8 cellular contexts compared by ENCODE assay signal in genomic region chr10:34522542-34522941, GRCh38.
DNase-seq lines count a peak whose midpoint lies in the region; ATAC-seq, FAIRE-seq and TF ChIP-seq lines count a peak whose summit lies in the region.

No MANE protein-coding gene starts in this region.

- peak; percentile 35 to 51 for TF ChIP-seq CTCF in endothelial cell of umbilical vein (IDR thresholded peaks at IDR 0.05; ENCODE audit: extremely low read depth in 1 of 2, insufficient read depth in 1 of 2, low read depth in 1 of 2, low read length in 2 of 2)
- peak; percentile 24 to 35 (median 27) for TF ChIP-seq CTCF in transverse colon (IDR thresholded peaks at IDR 0.05)
- no peak for TF ChIP-seq CTCF in suprapubic skin (IDR thresholded peaks at IDR 0.05)

- TF ChIP-seq EP300 in transverse colon (IDR thresholded peaks at IDR 0.05; ENCODE audit: low read depth) (no peak), suprapubic skin (IDR thresholded peaks at IDR 0.05) (no peak)

- H3K4me1 ChIP-seq in endothelial cell of umbilical vein (ENCODE audit: control insufficient read depth, extremely low read depth, insufficient read depth, low read length) (peaks cover 22% of the 10 kb centered on the region), transverse colon (peaks cover 0 to 7% (median 1%) of the 10 kb centered on the region in 4 donors), suprapubic skin (peaks cover 24% of the 10 kb centered on the region)

- 30 to 34% methylated on average over 6 of the region's 6 CpGs for WGBS in transverse colon (ENCODE audit: low coverage in 1 of 2), 2 donors
- 78% methylated on average over 6 of the region's 6 CpGs for WGBS in suprapubic skin

- POLR2A ChIA-PET in endothelial cell of umbilical vein (lab: Charles Lee), result no interaction called here

- H3K79me2 ChIP-seq in endothelial cell of umbilical vein (ENCODE audit: control insufficient read depth, insufficient read depth, low read length), result no peaks in the 10 kb centered on the region

- no peaks in the 10 kb centered on the region for H4K20me1 ChIP-seq in endothelial cell of umbilical vein (replicated peaks; ENCODE audit: control insufficient read depth, extremely low read depth, insufficient read depth, low read length)

- no peak for TF ChIP-seq POLR2A in endothelial cell of umbilical vein (IDR thresholded peaks at IDR 0.05; ENCODE audit: low read depth, low read length)
- TF ChIP-seq POLR2A in transverse colon (IDR thresholded peaks at IDR 0.05), result no peak
- TF ChIP-seq POLR2A in suprapubic skin (IDR thresholded peaks at IDR 0.05), result no peak

- no TSS peak for BruUV-seq in endothelial cell of umbilical vein (replicated peaks; lab: Mats Ljungman, UMichigan)

- peak; percentile 37 for DNase-seq in Ammon's horn (ENCODE audit: low spot score)
- DNase-seq in MV-4-11 (lab: John Stamatoyannopoulos, UW), result peak; percentile 34
- DNase-seq in endothelial cell of umbilical vein (ENCODE audit: low read depth, low spot score), result peak; percentile 53
- no peak for DNase-seq in transverse colon
- no peak for DNase-seq in activated T-cell treated with anti-CD3 and anti-CD28 coated beads for 4 hours
- DNase-seq in activated naive CD4-positive, alpha-beta T cell (lab: John Stamatoyannopoulos, UW), result no peak
- no peak for DNase-seq in suprapubic skin (ENCODE audit: low spot score in 2 of 2)

- no peak overlapping the region for H3K4me2 ChIP-seq in endothelial cell of umbilical vein (ENCODE audit: insufficient read depth, low read length)

- FAIRE-seq in endothelial cell of umbilical vein (lab: Jason Lieb, UNC), result peak; percentile 62

- ATAC-seq in GM18907 (IDR thresholded peaks at IDR 0.05; ENCODE audit: unreplicated experiment), result peak; percentile 44

- H3K4me3 ChIP-seq in endothelial cell of umbilical vein (replicated peaks in 1 of 3; ENCODE audit: insufficient read depth in 1 of 3, low read depth in 1 of 3, low read length in 3 of 3), result no peak overlapping the region
- H3K4me3 ChIP-seq in transverse colon, result no peak overlapping the region
- H3K4me3 ChIP-seq in suprapubic skin, result no peak overlapping the region

- dilution Hi-C loops in endothelial cell of umbilical vein (cut with MboI; ENCODE audit: extremely low pct_ligation_motif_present, low sequenced_read_pairs), result no loop called here

- intact Hi-C loops in endothelial cell of umbilical vein (cut with micrococcal nuclease), result loop anchor here (1.0 to 10.0 kb wide), 3 partner anchors 116 to 1328 kb away; no protein-coding TSS in a partner anchor
- intact Hi-C loops in transverse colon (cut with DNase I; ENCODE audit: low total_unique reads), result no loop called here

- in situ Hi-C loops in transverse colon (cut with MboI; ENCODE audit: low pct_ligation_motif_present in 1 of 4, low pct_unique_long_range_greater_than_20kb in 1 of 4, low sequenced_read_pairs in 3 of 4), result no loop called here

- H2AFZ ChIP-seq in endothelial cell of umbilical vein (ENCODE audit: low read depth, low read length), result no peak overlapping the region

- CTCF ChIA-PET in endothelial cell of umbilical vein (lab: Charles Lee), result interaction anchor here (0.7 to 7.8 kb wide), 7 partner anchors 24 to 1191 kb away, joined by 3 to 109 read pairs (median 4); no protein-coding TSS in a partner anchor

- H3K27me3 ChIP-seq in endothelial cell of umbilical vein (ENCODE audit: control insufficient read depth in 2 of 2, insufficient read depth in 2 of 2, low read length in 2 of 2), result no peaks in the 10 kb centered on the region
- H3K27me3 ChIP-seq in transverse colon, result no peaks in the 10 kb centered on the region
- no peaks in the 10 kb centered on the region for H3K27me3 ChIP-seq in suprapubic skin

- H3K9ac ChIP-seq in endothelial cell of umbilical vein (replicated peaks; ENCODE audit: extremely low read depth, insufficient read depth, low read length), result no peak overlapping the region

- H3K36me3 ChIP-seq in endothelial cell of umbilical vein (ENCODE audit: control insufficient read depth in 2 of 2, extremely low read depth in 1 of 2, insufficient read depth in 2 of 2, low read length in 2 of 2), result no peaks in the 10 kb centered on the region
- no peaks in the 10 kb centered on the region for H3K36me3 ChIP-seq in transverse colon
- no peaks in the 10 kb centered on the region for H3K36me3 ChIP-seq in suprapubic skin

- H3K9me1 ChIP-seq in endothelial cell of umbilical vein (replicated peaks; ENCODE audit: control insufficient read depth, extremely low read depth, insufficient read depth, low read length), result no peaks in the 10 kb centered on the region

- H3K27ac ChIP-seq in endothelial cell of umbilical vein (ENCODE audit: insufficient read depth, low read depth, low read length) (no peak overlapping the region), transverse colon (no peak overlapping the region), suprapubic skin (no peak overlapping the region)

- H3K9me3 ChIP-seq in endothelial cell of umbilical vein (replicated peaks; ENCODE audit: control insufficient read depth, insufficient read depth, low read length) (no peaks in the 10 kb centered on the region), transverse colon (no peaks in the 10 kb centered on the region), suprapubic skin (no peaks in the 10 kb centered on the region)

TF ChIP-seq in endothelial cell of umbilical vein, 7 proteins besides CTCF, POLR2A, EP300 and RAD21:
- TF ChIP-seq FOS (IDR thresholded peaks at IDR 0.05; ENCODE audit: borderline replicate concordance, insufficient read depth, low read length) (no peak), JUN (IDR thresholded peaks at IDR 0.05; ENCODE audit: borderline replicate concordance, insufficient read depth, insufficient read length, low read depth) (no peak), MAX (IDR thresholded peaks at IDR 0.05; ENCODE audit: insufficient read depth, insufficient read length) (no peak), GATA2 (IDR thresholded peaks at IDR 0.05; ENCODE audit: insufficient read depth, insufficient read length, low read depth, low read length) (no peak), EZH2 (IDR thresholded peaks at IDR 0.05; ENCODE audit: borderline replicate concordance, low read depth, low read length, severe bottlenecking) (no peak), POLR2AphosphoS5 (IDR thresholded peaks at IDR 0.05; ENCODE audit: insufficient read depth, low read depth, low read length) (no peak), MYC (IDR thresholded peaks at IDR 0.05; ENCODE audit: low read depth, low read length) (no peak)

Comparison
In these comparisons a context has a peak if more than half of its experiments do, and no peak if none do; other contexts are left out.
1. DNase-seq: peak in Ammon's horn (single experiment), MV-4-11 (single experiment) and endothelial cell of umbilical vein (single experiment); none in transverse colon (single experiment), activated T-cell treated with anti-CD3 and anti-CD28 coated beads for 4 hours (single experiment), activated naive CD4-positive, alpha-beta T cell (0 of 4) and suprapubic skin (0 of 2).
2. CTCF ChIP-seq: peak in endothelial cell of umbilical vein (2 of 2) and transverse colon (5 of 5); none in suprapubic skin (0 of 2).